In genomic region chr17:4236456-4236855, GRCh38 we compare ENCODE assay signal across 26 cellular contexts. TPM values are rescaled to one million over a fixed set of nuclear protein-coding genes. Genes with fewer than 3 reads are reported as not detected.
A peak's percentile ranks its signal among the peaks of the same experiment; 100 is the strongest.
DNase-seq lines count a peak whose midpoint lies in the region; ATAC-seq and TF ChIP-seq lines count a peak whose summit lies in the region.
"Had no signal": no experiment of that assay in that cellular context is flagged by ENCODE, and none has a peak within 500 bp of the region (broad histone marks: within the 10 kb centered on the region; RNA-seq: fewer than 3 reads in every experiment).

No MANE protein-coding gene starts in this region.

- peaks cover 48% of the 10 kb centered on the region for H3K36me3 Mint-ChIP-seq in activated CD4-positive, alpha-beta memory T cell treated with anti-CD3 and anti-CD28 coated beads, Interleukin-2, amount 10 ng/mL, durations not matched to agents 7 days and 5 days (ENCODE audit: low read depth)

- peaks cover 51% of the 10 kb centered on the region for H3K4me1 ChIP-seq in psoas muscle
- H3K4me1 ChIP-seq: breast epithelium had no signal

- in situ Hi-C loops in G401 (cut with HindIII; ENCODE audit: low sequenced_read_pairs) = no loop called here

- H3K27ac ChIP-seq in psoas muscle = peak overlapping the region; percentile 84
- H3K27ac ChIP-seq: breast epithelium, PC-9, spleen, thoracic aorta had no signal

- ATAC-seq in psoas muscle = no peak
- ATAC-seq: activated CD8-positive, alpha-beta T cell treated with anti-CD3 and anti-CD28 coated beads, Interleukin-2, amount 10 ng/mL, durations not matched to agents 7 days and 5 days; left colon; naive thymus-derived CD8-positive, alpha-beta T cell; stimulated activated naive B cell treated with anti-CD40 and anti-IgM and Interleukin-4, amounts not matched to agents 10 μg/mL and 1 μg/mL and 100 μg/mL, for 72 hours had no signal

- H3K27me3 ChIP-seq in psoas muscle (ENCODE audit: insufficient read depth in 3 of 3, low read length in 2 of 3) = no peaks in the 10 kb centered on the region
- H3K27me3 ChIP-seq: breast epithelium, spleen had no signal

- peaks cover 6 to 48% of the 10 kb centered on the region in 2 donors for H3K36me3 ChIP-seq in psoas muscle (ENCODE audit: insufficient read depth in 1 of 2, low read depth in 1 of 2)
- H3K36me3 ChIP-seq: breast epithelium had no signal

- no peaks in the 10 kb centered on the region for H3K9me3 Mint-ChIP-seq in activated CD4-positive, alpha-beta memory T cell treated with anti-CD3 and anti-CD28 coated beads, Interleukin-2, amount 10 ng/mL, durations not matched to agents 7 days and 5 days
- H3K9me3 Mint-ChIP-seq: CD4-positive, CD25-positive, alpha-beta regulatory T cell; naive thymus-derived CD8-positive, alpha-beta T cell; stimulated activated naive B cell treated with anti-CD40 and anti-IgM and Interleukin-4, amounts not matched to agents 10 μg/mL and 1 μg/mL and 100 μg/mL, for 72 hours had no signal

- peaks cover 13% of the 10 kb centered on the region for H3K4me1 Mint-ChIP-seq in activated CD4-positive, alpha-beta memory T cell treated with anti-CD3 and anti-CD28 coated beads, Interleukin-2, amount 10 ng/mL, durations not matched to agents 7 days and 5 days

- no peaks in the 10 kb centered on the region for H3K27me3 Mint-ChIP-seq in activated CD4-positive, alpha-beta memory T cell treated with anti-CD3 and anti-CD28 coated beads, Interleukin-2, amount 10 ng/mL, durations not matched to agents 7 days and 5 days
- H3K27me3 Mint-ChIP-seq: CD4-positive, CD25-positive, alpha-beta regulatory T cell; naive thymus-derived CD8-positive, alpha-beta T cell; stimulated activated naive B cell treated with anti-CD40 and anti-IgM and Interleukin-4, amounts not matched to agents 10 μg/mL and 1 μg/mL and 100 μg/mL, for 72 hours had no signal

- intact Hi-C loops in psoas muscle (cut with DNase I) = no loop called here

- H3K4me3 Mint-ChIP-seq in activated CD4-positive, alpha-beta memory T cell treated with anti-CD3 and anti-CD28 coated beads, Interleukin-2, amount 10 ng/mL, durations not matched to agents 7 days and 5 days = no peak overlapping the region
- H3K4me3 Mint-ChIP-seq: activated CD8-positive, alpha-beta T cell treated with anti-CD3 and anti-CD28 coated beads, Interleukin-2, amount 10 ng/mL, durations not matched to agents 7 days and 5 days; CD4-positive, CD25-positive, alpha-beta regulatory T cell; naive thymus-derived CD8-positive, alpha-beta T cell; stimulated activated naive B cell treated with anti-CD40 and anti-IgM and Interleukin-4, amounts not matched to agents 10 μg/mL and 1 μg/mL and 100 μg/mL, for 72 hours had no signal

- CTCF ChIA-PET in activated CD4-positive, alpha-beta memory T cell treated with anti-CD3 and anti-CD28 coated beads, Interleukin-2, amount 10 ng/mL, durations not matched to agents 7 days and 5 days (lab: Charles Lee) = no interaction called here

- H3K4me3 ChIP-seq in AG10803 (ENCODE audit: low read length) = no peak overlapping the region
- H3K4me3 ChIP-seq in psoas muscle = no peak overlapping the region
- H3K4me3 ChIP-seq: breast epithelium, PC-9, spleen, thoracic aorta had no signal

- no peak for TF ChIP-seq CTCF in AG10803 (conservative IDR thresholded peaks at IDR 0.05; ENCODE audit: low read length)
- TF ChIP-seq CTCF in psoas muscle (IDR thresholded peaks at IDR 0.05) = no peak

- 12 to 20% (median 14%) methylated on average over 3 of the region's 3 CpGs for WGBS in psoas muscle, 3 donors

- POLR2A ChIA-PET in activated CD4-positive, alpha-beta memory T cell treated with anti-CD3 and anti-CD28 coated beads, Interleukin-2, amount 10 ng/mL, durations not matched to agents 7 days and 5 days (lab: Charles Lee) = no interaction called here

- DNase-seq in AG10803 (ENCODE audit: low read depth) (peak; percentile 29), G401 (ENCODE audit: low spot score) (peak; percentile 57), dermis blood vessel endothelial cell (peak; percentile 21), psoas muscle (no peak), NCI-H345 treated with DMSO at 0.1 percent for 48 hours (lab: John Stamatoyannopoulos, UW; ENCODE audit: unreplicated experiment) (no peak)
- DNase-seq in stimulated activated CD4-positive, alpha-beta T cell treated with anti-CD3 and anti-CD28 coated beads, Interleukin-4, amount 100 ng/mL, for 4 hours = no peak
- DNase-seq in activated T-cell treated with anti-CD3 and anti-CD28 coated beads, Interleukin-2, amount 50 U/mL, for 48 hours = no peak
- no peak for DNase-seq in activated CD4-positive, alpha-beta memory T cell treated with anti-CD3 and anti-CD28 coated beads, Interleukin-2, amount 10 ng/mL, durations not matched to agents 7 days and 5 days
- DNase-seq: activated CD4-positive, CD25-positive, alpha-beta regulatory T cell treated with anti-CD3 and anti-CD28 coated beads, Interleukin-2, amount 50 U/mL, for 72 hours; activated CD8-positive, alpha-beta T cell treated with anti-CD3 and anti-CD28 coated beads, Interleukin-2, amount 10 ng/mL, durations not matched to agents 7 days and 5 days; activated gamma-delta T cell; activated T-cell treated with anti-CD3 and anti-CD28 coated beads for 4 hours; CD4-positive, CD25-positive, alpha-beta regulatory T cell; left colon; naive thymus-derived CD8-positive, alpha-beta T cell; NCI-H1105 treated with DMSO at 0.1 percent for 48 hours; NCI-H2029 treated with DMSO at 0.1 percent for 48 hours; occipital lobe; PC-9; retina; SIG-M5; spleen; stimulated activated CD4-positive, alpha-beta T cell treated with anti-CD3 and anti-CD28 coated beads, Interleukin-4, amount 100 ng/mL, for 1 hour; stimulated activated naive B cell treated with anti-CD40 and anti-IgM and Interleukin-4, amounts not matched to agents 10 μg/mL and 1 μg/mL and 100 μg/mL, for 72 hours had no signal

- H3K27ac Mint-ChIP-seq in activated CD4-positive, alpha-beta memory T cell treated with anti-CD3 and anti-CD28 coated beads, Interleukin-2, amount 10 ng/mL, durations not matched to agents 7 days and 5 days = no peak overlapping the region
- H3K27ac Mint-ChIP-seq: activated CD8-positive, alpha-beta T cell treated with anti-CD3 and anti-CD28 coated beads, Interleukin-2, amount 10 ng/mL, durations not matched to agents 7 days and 5 days; stimulated activated naive B cell treated with anti-CD40 and anti-IgM and Interleukin-4, amounts not matched to agents 10 μg/mL and 1 μg/mL and 100 μg/mL, for 72 hours had no signal

- H3K9me3 ChIP-seq in psoas muscle = no peaks in the 10 kb centered on the region
- H3K9me3 ChIP-seq: breast epithelium, spleen, thoracic aorta had no signal

RNA-seq across cellular contexts. Expression of gene ANKFY1, which starts 27.3 kb away (rescaled TPM):
- 13.3 and 22.2 TPM in 2 replicates for total RNA-seq in G401 (2014; rRNA removed; shearing (Covaris generic))
- total RNA-seq in dermis blood vessel endothelial cell (41.4 and 56.1 TPM in 2 replicates), psoas muscle (10 to 100 TPM; 12.8 to 18.8 (median 16.5) TPM)
- polyA plus RNA-seq in psoas muscle = 10 to 100 TPM in 1 of 3 donors, 1 to 10 TPM in 2; 5.7 to 11.1 (median 6.0) TPM
- total RNA-seq in activated CD4-positive, alpha-beta memory T cell treated with anti-CD3 and anti-CD28 coated beads, Interleukin-2, amount 10 ng/mL, durations not matched to agents 7 days and 5 days = 10 to 100 TPM; 70.7 to 71.6 TPM

Comparison
In these comparisons a context has a peak if more than half of its experiments do, and no peak if none do; other contexts are left out.
1. DNase-seq: peak in AG10803 (single experiment), G401 (single experiment) and dermis blood vessel endothelial cell (single experiment); none in psoas muscle (0 of 2), stimulated activated CD4-positive, alpha-beta T cell treated with anti-CD3 and anti-CD28 coated beads, Interleukin-4, amount 100 ng/mL, for 4 hours (0 of 2), NCI-H345 treated with DMSO at 0.1 percent for 48 hours (single experiment), activated T-cell treated with anti-CD3 and anti-CD28 coated beads, Interleukin-2, amount 50 U/mL, for 48 hours (0 of 2) and activated CD4-positive, alpha-beta memory T cell treated with anti-CD3 and anti-CD28 coated beads, Interleukin-2, amount 10 ng/mL, durations not matched to agents 7 days and 5 days (single experiment).